In genomic region chr21:42169758-42170157, GRCh38 we compare ENCODE assay signal across 1 cellular context.
TF ChIP-seq lines count a peak whose summit lies in the region.

No MANE protein-coding gene starts in this region.

TF ChIP-seq in WTC11, 78 proteins besides CTCF, POLR2A, EP300 and RAD21 (continued from another document):
- no peak for TF ChIP-seq PRDM15 (CRISPR knock-in tag; IDR thresholded peaks at IDR 0.05)
- no peak for TF ChIP-seq TEAD4 (CRISPR knock-in tag; IDR thresholded peaks at IDR 0.05)
- TF ChIP-seq ZMAT4 (CRISPR knock-in tag; IDR thresholded peaks at IDR 0.05), result no peak
- no peak for TF ChIP-seq HMGA2 (CRISPR knock-in tag; IDR thresholded peaks at IDR 0.05)
- TF ChIP-seq PREB (CRISPR knock-in tag; IDR thresholded peaks at IDR 0.05; ENCODE audit: borderline replicate concordance), result no peak
- TF ChIP-seq MLX (CRISPR knock-in tag; IDR thresholded peaks at IDR 0.05), result no peak
- TF ChIP-seq CREM (CRISPR knock-in tag; IDR thresholded peaks at IDR 0.05), result no peak
- no peak for TF ChIP-seq MYBL2 (CRISPR knock-in tag; IDR thresholded peaks at IDR 0.05)
TF ChIP-seq in WTC11: peak in this region for 0.
